ENCODE assay signal across 7 cellular contexts in genomic region chr11:57641426-57641825, GRCh38. TPM values are rescaled to one million over a fixed set of nuclear protein-coding genes. Genes with fewer than 3 reads are reported as not detected.
DNase-seq lines count a peak whose midpoint lies in the region; ATAC-seq and TF ChIP-seq lines count a peak whose summit lies in the region.
"Had no signal": no experiment of that assay in that cellular context is flagged by ENCODE, and none has a peak within 500 bp of the region (broad histone marks: within the 10 kb centered on the region; RNA-seq: fewer than 3 reads in every experiment).

No MANE protein-coding gene starts in this region.

- no peaks in the 10 kb centered on the region for H3K36me3 ChIP-seq in colonic mucosa
- no peaks in the 10 kb centered on the region for H3K36me3 ChIP-seq in sigmoid colon

- no peaks in the 10 kb centered on the region for H3K36me3 Mint-ChIP-seq in activated T-cell treated with anti-CD3 and anti-CD28 coated beads, Interleukin-2, amount 50 U/mL, for 4 hours (ENCODE audit: insufficient read depth)

- ATAC-seq in GM18867 (IDR thresholded peaks at IDR 0.05; ENCODE audit: unreplicated experiment) (peak; percentile 41), GM19467 (IDR thresholded peaks at IDR 0.05; ENCODE audit: unreplicated experiment) (no peak)
- no peak for ATAC-seq in activated T-cell treated with anti-CD3 and anti-CD28 coated beads, Interleukin-2, amount 50 U/mL, for 4 hours

- TF ChIP-seq CTCF in colonic mucosa (IDR thresholded peaks at IDR 0.05) (peak; percentile 13), sigmoid colon (IDR thresholded peaks at IDR 0.05) (peak; percentile 17 to 45 (median 35))

- H3K4me1 ChIP-seq in colonic mucosa (no peaks in the 10 kb centered on the region), sigmoid colon (peaks cover 0 to 54% (median 53%) of the 10 kb centered on the region in 4 donors)

- H3K27me3 Mint-ChIP-seq in activated T-cell treated with anti-CD3 and anti-CD28 coated beads, Interleukin-2, amount 50 U/mL, for 4 hours (ENCODE audit: low read depth): peaks cover 41% of the 10 kb centered on the region

- TF ChIP-seq POLR2A in sigmoid colon (IDR thresholded peaks at IDR 0.05): no peak

- intact Hi-C loops in colonic mucosa (cut with DNase I): loop anchor here (2.0 to 10.0 kb wide), 3 partner anchors 73 to 294 kb away; partner anchors contain the start of genes SMTNL1 and TIMM10
- intact Hi-C loops in sigmoid colon (cut with DNase I): loop anchor here (1.0 to 2.0 kb wide), 2 partner anchors 73 to 183 kb away; no protein-coding TSS in a partner anchor

- DNase-seq in NCI-H2171 treated with DMSO at 0.1 percent for 48 hours (lab: John Stamatoyannopoulos, UW) (peak; percentile 50), colonic mucosa (no peak), sigmoid colon (no peak)
- DNase-seq in activated T-cell treated with anti-CD3 and anti-CD28 coated beads, Interleukin-2, amount 50 U/mL, for 4 hours: no peak

- H3K27ac ChIP-seq in colonic mucosa (no peak overlapping the region), sigmoid colon (no peak overlapping the region)

- WGBS in sigmoid colon, 2 donors: 52 to 74% methylated on average over 2 of the region's 2 CpGs

- H3K4me1 Mint-ChIP-seq in activated T-cell treated with anti-CD3 and anti-CD28 coated beads, Interleukin-2, amount 50 U/mL, for 4 hours (ENCODE audit: low read depth): peaks cover 13% of the 10 kb centered on the region

- no peak overlapping the region for H3K9ac ChIP-seq in colonic mucosa (ENCODE audit: low read depth in 2 of 2, low read length in 2 of 2)

- no peak overlapping the region for H3K4me3 ChIP-seq in colonic mucosa
- no peak overlapping the region for H3K4me3 ChIP-seq in sigmoid colon

- H3K4me3 Mint-ChIP-seq in activated T-cell treated with anti-CD3 and anti-CD28 coated beads, Interleukin-2, amount 50 U/mL, for 4 hours: no peak overlapping the region
- H3K4me3 Mint-ChIP-seq: dendritic cell treated with granulocyte-macrophage colony-stimulating factor and Interleukin-4, amounts not matched to agents 40 ng/mL and 50 ng/mL, for 4 days had no signal

- H3K9me3 ChIP-seq in colonic mucosa (no peaks in the 10 kb centered on the region), sigmoid colon (no peaks in the 10 kb centered on the region)

- no peaks in the 10 kb centered on the region for H3K9me3 Mint-ChIP-seq in activated T-cell treated with anti-CD3 and anti-CD28 coated beads, Interleukin-2, amount 50 U/mL, for 4 hours
- H3K9me3 Mint-ChIP-seq: dendritic cell treated with granulocyte-macrophage colony-stimulating factor and Interleukin-4, amounts not matched to agents 40 ng/mL and 50 ng/mL, for 4 days had no signal

- H3K27me3 ChIP-seq in colonic mucosa: peaks cover 5% of the 10 kb centered on the region
- peaks cover under 1 to 11% (median 6%) of the 10 kb centered on the region in 3 donors for H3K27me3 ChIP-seq in sigmoid colon

- TF ChIP-seq EP300 in sigmoid colon (IDR thresholded peaks at IDR 0.05): no peak

RNA-seq across cellular contexts. Expression of gene YPEL4, which starts 8.3 kb away (rescaled TPM):
- total RNA-seq in colonic mucosa (under 1 TPM; 0.44 to 0.98 TPM), sigmoid colon (1 to 10 TPM; 1.5 to 4.4 (median 2.8) TPM)
- 1 to 10 TPM; 1.2 to 3.0 (median 1.4) TPM for polyA plus RNA-seq in sigmoid colon
- under 1 TPM in 1 of 3 donors, not detected in 2; 0.05 TPM for total RNA-seq in activated T-cell treated with anti-CD3 and anti-CD28 coated beads, Interleukin-2, amount 50 U/mL, for 4 hours

RNA-seq across cellular contexts. Expression of gene CLP1, which starts 16.1 kb away (rescaled TPM):
- total RNA-seq in colonic mucosa (10 to 100 TPM; 13.5 to 14.9 TPM), sigmoid colon (10 to 100 TPM in 3 of 4 donors, 1 to 10 TPM in 1; 3.9 to 23.2 (median 13.7) TPM)
- 10 to 100 TPM; 12.4 to 16.0 (median 13.2) TPM for polyA plus RNA-seq in sigmoid colon
- total RNA-seq in activated T-cell treated with anti-CD3 and anti-CD28 coated beads, Interleukin-2, amount 50 U/mL, for 4 hours: 10 to 100 TPM; 21.6 to 24.6 (median 22.0) TPM

RNA-seq across cellular contexts. Expression of gene ZDHHC5, which starts 26.5 kb away (rescaled TPM):
- total RNA-seq in colonic mucosa (10 to 100 TPM; 80.2 to 82.1 TPM), sigmoid colon (10 to 100 TPM; 25.3 to 34.3 (median 28.1) TPM)
- polyA plus RNA-seq in sigmoid colon: 10 to 100 TPM; 13.6 to 42.5 (median 13.8) TPM
- total RNA-seq in activated T-cell treated with anti-CD3 and anti-CD28 coated beads, Interleukin-2, amount 50 U/mL, for 4 hours: 10 to 100 TPM; 65.0 to 78.1 (median 73.8) TPM

RNA-seq across cellular contexts. Expression of gene SERPING1, which starts 43.9 kb away (rescaled TPM):
- total RNA-seq in colonic mucosa (10 to 100 TPM; 18.7 to 57.5 TPM), sigmoid colon (100 to 1,000 TPM; 214 to 397 (median 295) TPM)
- polyA plus RNA-seq in sigmoid colon: 100 to 1,000 TPM in 1 of 3 donors, 10 to 100 TPM in 2; 24.5 to 147 (median 49.9) TPM
- 1 to 10 TPM in 2 of 3 donors, under 1 TPM in 1; 0.55 to 2.1 (median 1.7) TPM for total RNA-seq in activated T-cell treated with anti-CD3 and anti-CD28 coated beads, Interleukin-2, amount 50 U/mL, for 4 hours
